Comparison of ENCODE assay signal across 8 cellular contexts in the genomic region with DNA sequence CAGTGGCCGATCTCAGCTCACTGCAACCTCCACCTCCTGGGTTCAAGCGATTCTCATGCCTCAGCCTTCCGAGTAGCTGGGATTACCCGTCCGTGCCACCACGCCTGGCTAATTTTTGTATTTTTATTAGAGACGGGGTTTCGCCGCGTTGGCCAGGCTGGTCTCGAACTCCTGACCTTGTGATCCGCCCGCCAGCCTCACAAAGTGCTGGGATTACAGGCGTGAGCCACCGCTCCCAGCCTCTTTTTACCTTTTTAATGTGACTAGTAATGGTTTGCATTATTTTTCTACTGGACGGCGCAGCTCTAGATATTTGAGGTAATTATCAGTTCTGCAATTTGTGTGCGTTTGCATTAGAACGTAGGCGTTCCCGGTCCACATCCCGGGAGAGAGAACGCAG. TPM values are rescaled to one million over a fixed set of nuclear protein-coding genes. Genes with fewer than 3 reads are reported as not detected.
DNase-seq lines count a peak whose midpoint lies in the region; ATAC-seq and TF ChIP-seq lines count a peak whose summit lies in the region.
"Not testable (repeated sequence)": the region's sequence is repeated elsewhere in the genome, so short reads cannot be mapped to it uniquely, and the experiment has no call there.

No MANE protein-coding gene starts in this region.

- peaks cover 27% of the 10 kb centered on the region for H3K79me2 ChIP-seq in SU-DHL-6 (ENCODE audit: insufficient read depth, low read length)

- not testable (repeated sequence) for H3K9me3 Mint-ChIP-seq in HFFc6; activated naive CD8-positive, alpha-beta T cell treated with anti-CD3 and anti-CD28 coated beads, Interleukin-2, amount 50 U/mL, for 24 hours; endothelial cell (ENCODE audit: unreplicated experiment); nephron; stimulated activated naive CD8-positive, alpha-beta T cell treated with anti-CD3 and anti-CD28 coated beads, Interleukin-15, amount 100 ng/mL, for 72 hours

- not testable (repeated sequence) for ATAC-seq in activated naive CD8-positive, alpha-beta T cell treated with anti-CD3 and anti-CD28 coated beads, Interleukin-2, amount 50 U/mL, for 24 hours; stimulated activated naive CD8-positive, alpha-beta T cell treated with anti-CD3 and anti-CD28 coated beads, Interleukin-15, amount 100 ng/mL, for 72 hours

- H3K27me3 Mint-ChIP-seq in HFFc6 (ENCODE audit: insufficient read depth); activated naive CD8-positive, alpha-beta T cell treated with anti-CD3 and anti-CD28 coated beads, Interleukin-2, amount 50 U/mL, for 24 hours; endothelial cell (ENCODE audit: unreplicated experiment); nephron (ENCODE audit: low read depth); stimulated activated naive CD8-positive, alpha-beta T cell treated with anti-CD3 and anti-CD28 coated beads, Interleukin-15, amount 100 ng/mL, for 72 hours: not testable (repeated sequence)

- peaks cover 20% of the 10 kb centered on the region for H3K36me3 ChIP-seq in SU-DHL-6 (ENCODE audit: low read length)
- H3K36me3 ChIP-seq in iPS-20b (ENCODE audit: insufficient read depth, low read depth, low read length): peaks cover 38% of the 10 kb centered on the region

- H3K4me1 Mint-ChIP-seq in HFFc6 (ENCODE audit: low read depth): peaks cover 32% of the 10 kb centered on the region
- H3K4me1 Mint-ChIP-seq in activated naive CD8-positive, alpha-beta T cell treated with anti-CD3 and anti-CD28 coated beads, Interleukin-2, amount 50 U/mL, for 24 hours: peaks cover 38% of the 10 kb centered on the region
- H3K4me1 Mint-ChIP-seq in endothelial cell (ENCODE audit: unreplicated experiment); nephron: not testable (repeated sequence)
- H3K4me1 Mint-ChIP-seq in stimulated activated naive CD8-positive, alpha-beta T cell treated with anti-CD3 and anti-CD28 coated beads, Interleukin-15, amount 100 ng/mL, for 72 hours: peaks cover 34% of the 10 kb centered on the region

- H3K27ac Mint-ChIP-seq in HFFc6: peak overlapping the region; percentile 96; the same call in 1 of the 2 replicates
- H3K27ac Mint-ChIP-seq in activated naive CD8-positive, alpha-beta T cell treated with anti-CD3 and anti-CD28 coated beads, Interleukin-2, amount 50 U/mL, for 24 hours: peak overlapping the region; percentile 98
- H3K27ac Mint-ChIP-seq in endothelial cell (ENCODE audit: unreplicated experiment): peak overlapping the region; percentile 9
- H3K27ac Mint-ChIP-seq in nephron: peak overlapping the region in 1 of 3 experiments; percentile 96
- peak overlapping the region in 1 of 2 donors; percentile 49 for H3K27ac Mint-ChIP-seq in stimulated activated naive CD8-positive, alpha-beta T cell treated with anti-CD3 and anti-CD28 coated beads, Interleukin-15, amount 100 ng/mL, for 72 hours

- H3F3A ChIP-seq in SU-DHL-6 (ENCODE audit: insufficient read depth): peaks cover 13% of the 10 kb centered on the region; the same call in 1 of the 2 replicates

- H3K9ac ChIP-seq in SU-DHL-6 (ENCODE audit: low read length) (peak overlapping the region; percentile 64), iPS-20b (ENCODE audit: low read depth, low read length) (peak overlapping the region; percentile 96; the same call in 1 of the 2 replicates)

- H3K4me3 ChIP-seq in AG10803 (ENCODE audit: low read length) (peak overlapping the region; percentile 82), SU-DHL-6 (ENCODE audit: insufficient read depth, low read length, poor library complexity, severe bottlenecking) (peak overlapping the region; percentile 70), iPS-20b (ENCODE audit: low read length) (peak overlapping the region; percentile 99)

- peaks cover 24% of the 10 kb centered on the region for H3K36me3 Mint-ChIP-seq in HFFc6 (ENCODE audit: low read depth)
- peaks cover 29% of the 10 kb centered on the region for H3K36me3 Mint-ChIP-seq in activated naive CD8-positive, alpha-beta T cell treated with anti-CD3 and anti-CD28 coated beads, Interleukin-2, amount 50 U/mL, for 24 hours (ENCODE audit: low read depth)
- not testable (repeated sequence) for H3K36me3 Mint-ChIP-seq in endothelial cell (ENCODE audit: low read depth, unreplicated experiment)
- peaks cover 33% of the 10 kb centered on the region for H3K36me3 Mint-ChIP-seq in nephron (ENCODE audit: low read depth)

- H3K4me2 ChIP-seq in SU-DHL-6 (ENCODE audit: low read depth, low read length, poor library complexity, severe bottlenecking): peak overlapping the region; percentile 74

- H3K27ac ChIP-seq in SU-DHL-6 (ENCODE audit: low read depth, low read length); iPS-20b (ENCODE audit: low read length): not testable (repeated sequence)

- not testable (repeated sequence) for H2AFZ ChIP-seq in SU-DHL-6 (ENCODE audit: low read depth, low read length, severe bottlenecking)

- DNase-seq in AG10803 (ENCODE audit: low read depth); HFFc6; activated naive CD8-positive, alpha-beta T cell treated with anti-CD3 and anti-CD28 coated beads, Interleukin-2, amount 50 U/mL, for 24 hours; endothelial cell (ENCODE audit: low spot score); stimulated activated naive CD8-positive, alpha-beta T cell treated with anti-CD3 and anti-CD28 coated beads, Interleukin-15, amount 100 ng/mL, for 72 hours: not testable (repeated sequence)

- not testable (repeated sequence) for H4K20me1 ChIP-seq in SU-DHL-6 (ENCODE audit: low read depth, low read length)

- not testable (repeated sequence) for H3K9me3 ChIP-seq in SU-DHL-6 (ENCODE audit: insufficient read depth, low read length); iPS-20b (ENCODE audit: insufficient read depth, low read depth, low read length)

- not testable (repeated sequence) for H3K27me3 ChIP-seq in SU-DHL-6 (ENCODE audit: low read length); iPS-20b (ENCODE audit: insufficient read depth, low read length)

- TF ChIP-seq CTCF in AG10803 (conservative IDR thresholded peaks at IDR 0.05; ENCODE audit: low read length); HFFc6 (IDR thresholded peaks at IDR 0.05); SU-DHL-6 (IDR thresholded peaks at IDR 0.05; ENCODE audit: insufficient read depth, low read length, poor library complexity, severe bottlenecking); endothelial cell (IDR thresholded peaks at IDR 0.05; ENCODE audit: unreplicated experiment); nephron (IDR thresholded peaks at IDR 0.05; ENCODE audit: unreplicated experiment in 3 of 3): not testable (repeated sequence)

- H3K4me3 Mint-ChIP-seq in HFFc6 (peak overlapping the region; percentile 98), endothelial cell (ENCODE audit: unreplicated experiment) (peak overlapping the region; percentile 44), nephron (peak overlapping the region; percentile 100)
- H3K4me3 Mint-ChIP-seq in activated naive CD8-positive, alpha-beta T cell treated with anti-CD3 and anti-CD28 coated beads, Interleukin-2, amount 50 U/mL, for 24 hours: peak overlapping the region; percentile 99
- H3K4me3 Mint-ChIP-seq in stimulated activated naive CD8-positive, alpha-beta T cell treated with anti-CD3 and anti-CD28 coated beads, Interleukin-15, amount 100 ng/mL, for 72 hours: peak overlapping the region; percentile 97 to 100

- not testable (repeated sequence) for H3K4me1 ChIP-seq in iPS-20b (ENCODE audit: insufficient read depth, low read length)

- not testable (repeated sequence) for H3K9me2 ChIP-seq in SU-DHL-6 (replicated peaks; ENCODE audit: insufficient read depth, low read length)

RNA-seq across cellular contexts. Expression of a gene that starts 1.0 kb away (rescaled TPM):
- 10 to 100 TPM; 46.4 to 62.0 (median 55.7) TPM for total RNA-seq in HFFc6 (2021; fragmentation: NEBNext Ultra II Directional; extraction: Animal tissue kit (Norgen Biotek cat#: 25700))
- total RNA-seq in endothelial cell (ENCODE audit: unreplicated experiment): 37.0 TPM

RNA-seq across cellular contexts. Expression of a gene that starts 20.2 kb away (rescaled TPM):
- total RNA-seq in HFFc6 (2021; fragmentation: NEBNext Ultra II Directional; extraction: Animal tissue kit (Norgen Biotek cat#: 25700)): 1 to 10 TPM; 4.1 to 9.1 (median 6.9) TPM
- total RNA-seq in endothelial cell (ENCODE audit: unreplicated experiment): 3.3 TPM

Comparison
In these comparisons a context has a peak if more than half of its experiments do, and no peak if none do; other contexts are left out.
1. H3K4me3 Mint-ChIP-seq: peak in every context shown above with its lines; median percentile 100 in nephron; 99 in activated naive CD8-positive, alpha-beta T cell treated with anti-CD3 and anti-CD28 coated beads, Interleukin-2, amount 50 U/mL, for 24 hours; 98 in stimulated activated naive CD8-positive, alpha-beta T cell treated with anti-CD3 and anti-CD28 coated beads, Interleukin-15, amount 100 ng/mL, for 72 hours; 98 in HFFc6; 44 in endothelial cell.